8 cellular contexts compared by ENCODE assay signal in genomic region chr9:29211681-29212589, GRCh38. TPM values are rescaled to one million over a fixed set of nuclear protein-coding genes. Genes with fewer than 3 reads are reported as not detected.
DNase-seq lines count a peak whose midpoint lies in the region; ATAC-seq, FAIRE-seq and TF ChIP-seq lines count a peak whose summit lies in the region.

No MANE protein-coding gene starts in this region.

- peak; percentile 63 to 77 for TF ChIP-seq RAD21 in H1 (IDR thresholded peaks at IDR 0.05 in 1 of 2, conservative IDR thresholded peaks at IDR 0.05 in 1 of 2; ENCODE audit: low read depth in 2 of 2, low read length in 2 of 2)

- peak overlapping the region; percentile 26; the same call in 1 of the 2 replicates for H2BK5ac ChIP-seq in H1 (ENCODE audit: low read depth, low read length)

- H2BK120ac ChIP-seq in H1 (replicated peaks; ENCODE audit: low read depth, low read length) = no peak overlapping the region

- peak overlapping the region; percentile 99 for H3K4me2 ChIP-seq in H1 (ENCODE audit: insufficient read depth in 1 of 2, low read depth in 2 of 2, low read length in 2 of 2)

- no peaks in the 10 kb centered on the region for H3K79me1 ChIP-seq in H1 (ENCODE audit: low read depth, low read length)

- DNase-seq in DMS53 (lab: John Stamatoyannopoulos, UW) (peak; percentile 75), HK-2 (ENCODE audit: unreplicated experiment) (peak; percentile 74), SKM-1 treated with dmso at 0.1 percent for 144 hours (lab: John Stamatoyannopoulos, UW; ENCODE audit: unreplicated experiment) (peak; percentile 51), H1 (ENCODE audit: low read depth in 1 of 2, low spot score in 2 of 2) (peak in 1 of 2 experiments; percentile 85), NCI-H2029 (lab: John Stamatoyannopoulos, UW) (no peak)
- peak; percentile 56 for DNase-seq in stimulated activated naive CD8-positive, alpha-beta T cell treated with anti-CD3 and anti-CD28 coated beads, Interleukin-15, Interleukin-2, amounts not matched to agents 100 U/mL and 50 U/mL, for 24 hours

- no peak overlapping the region for H3K14ac ChIP-seq in H1 (ENCODE audit: insufficient read length)

- H3K27ac ChIP-seq in H1 (ENCODE audit: low read depth, low read length) = no peak overlapping the region
- H3K27ac ChIP-seq in mesodermal cell (ENCODE audit: low read depth, low read length, severe bottlenecking) = no peak overlapping the region

- H2AK5ac ChIP-seq in H1 (ENCODE audit: low read depth, low read length) = no peak overlapping the region

- peak overlapping the region; percentile 61 for H2AFZ ChIP-seq in H1 (ENCODE audit: low read length)

- no peak overlapping the region for H3K56ac ChIP-seq in H1 (replicated peaks; ENCODE audit: insufficient read length, low read depth, low read length)

- H3K36me3 ChIP-seq in H1 (ENCODE audit: control insufficient read depth in 2 of 4, insufficient read depth in 4 of 4, low read length in 3 of 4) (no peaks in the 10 kb centered on the region), mesodermal cell (ENCODE audit: control insufficient read depth, insufficient read depth, low read length) (no peaks in the 10 kb centered on the region)

- no peak; a peak in 1 of 3 replicates for TF ChIP-seq EP300 in H1 (IDR thresholded peaks at IDR 0.05; ENCODE audit: borderline replicate concordance in 1 of 2, low read depth in 2 of 2, low read length in 2 of 2)

- no peak for TF ChIP-seq POLR2A in H1 (IDR thresholded peaks at IDR 0.05; ENCODE audit: control extremely low read depth in 1 of 2, low read depth in 2 of 2, low read length in 2 of 2)

- H4K20me1 ChIP-seq in H1 (replicated peaks in 1 of 2; ENCODE audit: control insufficient read depth in 1 of 2, insufficient read depth in 2 of 2, low read length in 2 of 2) = peaks cover 0 to 1% of the 10 kb centered on the region in 2 experiments

- no peak overlapping the region for H2BK20ac ChIP-seq in H1 (ENCODE audit: low read length)

- no peak for FAIRE-seq in H1 (lab: Jason Lieb, UNC)

- no peak overlapping the region for H4K5ac ChIP-seq in H1 (ENCODE audit: insufficient read length, low read depth, low read length)

- H2BK15ac ChIP-seq in H1 (ENCODE audit: low read length) = no peak overlapping the region

- peaks cover 31% of the 10 kb centered on the region for H3K23me2 ChIP-seq in H1 (ENCODE audit: low read depth, low read length)

- H3K4me1 ChIP-seq in H1 (replicated peaks in 1 of 4; ENCODE audit: control insufficient read depth in 3 of 4, insufficient read depth in 4 of 4, low read length in 3 of 4) (peaks cover 3 to 9% (median 6%) of the 10 kb centered on the region in 4 experiments; a peak in 5 of 7 replicates), mesodermal cell (ENCODE audit: control insufficient read depth, insufficient read depth, low read length, poor library complexity, severe bottlenecking) (no peaks in the 10 kb centered on the region)

- no peak overlapping the region for H3K4ac ChIP-seq in H1 (replicated peaks; ENCODE audit: insufficient read length, low read depth, low read length)

- H3K9ac ChIP-seq in H1 (replicated peaks in 1 of 4; ENCODE audit: extremely low read depth in 1 of 4, low read depth in 3 of 4, low read length in 3 of 4) = peak overlapping the region; percentile 21 to 81 (median 35); a peak in 6 of 7 replicates

- no peaks in the 10 kb centered on the region for H3K9me3 ChIP-seq in H1 (ENCODE audit: insufficient read depth in 2 of 2, low read depth in 1 of 2, low read length in 1 of 2)
- H3K9me3 ChIP-seq in mesodermal cell (ENCODE audit: control insufficient read depth, low read length) = no peaks in the 10 kb centered on the region

- no peak overlapping the region for H4K91ac ChIP-seq in H1 (replicated peaks; ENCODE audit: insufficient read length, low read length)

- H3K4me3 ChIP-seq in H1 (ENCODE audit: extremely low read depth in 1 of 4, insufficient read depth in 2 of 4, low read depth in 3 of 4, low read length in 4 of 4) = peak overlapping the region; percentile 49 to 89 (median 86)
- peak overlapping the region; percentile 52 for H3K4me3 ChIP-seq in mesodermal cell (ENCODE audit: extremely low read depth, insufficient read depth, low read length, poor library complexity, severe bottlenecking)

- ATAC-seq in GM21390 (IDR thresholded peaks at IDR 0.05; ENCODE audit: unreplicated experiment) = peak; percentile 95
- peak; percentile 82 for ATAC-seq in stimulated activated naive CD8-positive, alpha-beta T cell treated with anti-CD3 and anti-CD28 coated beads, Interleukin-15, Interleukin-2, amounts not matched to agents 100 U/mL and 50 U/mL, for 24 hours

- 2% methylated on average over 37 of the region's 71 CpGs; no CpG with 5 or more reads in 1 of the 2 experiments for WGBS in H1 (ENCODE audit: extremely low coverage in 1 of 2, insufficient coverage in 1 of 2, insufficient read length in 1 of 2, insufficient replicate concordance in 2 of 2, low coverage in 1 of 2, low lambda C conversion rate in 2 of 2, missing lambda C conversion rate in 1 of 2), 2 experiments
- WGBS in mesodermal cell (ENCODE audit: insufficient coverage in 2 of 2), 2 experiments = 0 to 1% methylated on average over 28 to 37 of the region's 71 CpGs

- CTCF ChIA-PET in H1 (lab: Charles Lee; ENCODE audit: partially characterized antibody) = interaction anchor here (0.6 to 2.2 kb wide), 20 partner anchors 9 to 1866 kb away, joined by 3 to 6 read pairs (median 3); no protein-coding TSS in a partner anchor

- peaks cover 0 to 45% of the 10 kb centered on the region in 2 experiments; a peak in 2 of 4 replicates for H3K79me2 ChIP-seq in H1 (ENCODE audit: control insufficient read depth in 1 of 2, insufficient read depth in 2 of 2, low read length in 2 of 2)

- H3K23ac ChIP-seq in H1 (ENCODE audit: insufficient read length) = no peak overlapping the region

- POLR2A ChIA-PET in H1 (lab: Charles Lee; ENCODE audit: partially characterized antibody) = no interaction called here

- TF ChIP-seq CTCF in H1 (IDR thresholded peaks at IDR 0.05; ENCODE audit: control extremely low read depth in 1 of 3, insufficient read depth in 1 of 3, low read depth in 1 of 3, low read length in 3 of 3) = peak; percentile 76 to 97 (median 80)

- H2BK12ac ChIP-seq in H1 (ENCODE audit: low read depth, low read length) = no peak overlapping the region

- H3K18ac ChIP-seq in H1 (ENCODE audit: extremely low read depth, low read length) = no peak overlapping the region

- H4K8ac ChIP-seq in H1 (ENCODE audit: extremely low read depth, insufficient read depth, low read length) = 0 out of 2 replicates have a peak overlapping the region, but pooled peaks have one; percentile 42

- H3K27me3 ChIP-seq in H1 (replicated peaks in 1 of 4; ENCODE audit: control insufficient read depth in 3 of 4, extremely low read depth in 1 of 4, insufficient read depth in 3 of 4, low read length in 3 of 4) = peaks cover 0 to 16% (median 10%) of the 10 kb centered on the region in 4 experiments; a peak in 6 of 7 replicates

TF ChIP-seq in H1, 55 proteins besides CTCF, POLR2A, EP300 and RAD21 (continues in another document):
- TF ChIP-seq KDM5A (IDR thresholded peaks at IDR 0.05; ENCODE audit: low read length) (no peak), TEAD4 (IDR thresholded peaks at IDR 0.05; ENCODE audit: low read depth, low read length) (no peak), BACH1 (IDR thresholded peaks at IDR 0.05; ENCODE audit: low read length) (peak; percentile 75), CBX8 (IDR thresholded peaks at IDR 0.05; ENCODE audit: borderline replicate concordance, low read depth, low read length) (no peak), SIN3A (conservative IDR thresholded peaks at IDR 0.05 in 1 of 2, IDR thresholded peaks at IDR 0.05 in 1 of 2; ENCODE audit: low read depth in 1 of 2, low read length in 2 of 2) (0 out of 4 replicates have a peak, but pooled peaks have one; percentile 3 to 39), EGR1 (IDR thresholded peaks at IDR 0.05; ENCODE audit: borderline replicate concordance, low read depth, low read length) (0 out of 2 replicates have a peak, but pooled peaks have one; percentile 43), KDM4A (IDR thresholded peaks at IDR 0.05; ENCODE audit: low read depth, low read length, severe bottlenecking) (peak; percentile 88), TAF1 (IDR thresholded peaks at IDR 0.05; ENCODE audit: low read depth, low read length) (peak; percentile 15; the same call in 1 of the 2 replicates)

RNA-seq across cellular contexts. Expression of gene LINGO2, which starts 1.5 kb away (rescaled TPM):
- total RNA-seq in H1 (2021; fragmentation: NEBNext Ultra II Directional; extraction: Animal tissue kit (Norgen Biotek cat#: 25700)) = 1.4 and 2.2 TPM in 2 replicates
- 1.5 and 2.7 TPM in 2 replicates for polyA plus RNA-seq in H1 (2011; rRNA removed)
- 1.6 TPM for polyA plus RNA-seq in H1 (2011; cell fraction: cytosol; rRNA removed)
- polyA plus RNA-seq in H1 (2011; cell fraction: nucleus; rRNA removed) = 2.3 TPM
- polyA plus RNA-seq in H1 (2012, experiment 1 of 2) = 1.7 to 2.3 TPM (median 2.2 TPM) in 4 replicates
- 1.3 TPM for polyA plus RNA-seq in H1 (2012, experiment 2 of 2)
- polyA plus RNA-seq in H1 (2013, experiment 1 of 2) = 4.4 TPM
- polyA plus RNA-seq in H1 (2013, experiment 2 of 2) = 4.0 TPM
- polyA minus RNA-seq in H1 (2011; rRNA and poly(A)+ RNA removed) = 3.4 and 6.5 TPM in 2 replicates
- 1.2 TPM for polyA minus RNA-seq in H1 (2011; cell fraction: cytosol; rRNA and poly(A)+ RNA removed)
- 11.0 TPM for polyA minus RNA-seq in H1 (2011; cell fraction: nucleus; rRNA and poly(A)+ RNA removed)
- polyA plus RNA-seq in mesodermal cell (2013, experiment 1 of 2) = 2.8 TPM
- 1.8 TPM for polyA plus RNA-seq in mesodermal cell (2013, experiment 2 of 2)
